ENCODE assay signal across 8 cellular contexts in genomic region chr1:37477198-37477931, GRCh38. TPM values are rescaled to one million over a fixed set of nuclear protein-coding genes. Genes with fewer than 3 reads are reported as not detected.
DNase-seq lines count a peak whose midpoint lies in the region; ATAC-seq and TF ChIP-seq lines count a peak whose summit lies in the region.

No MANE protein-coding gene starts in this region.

- H3K4me3 ChIP-seq in BLaER1 treated with 17β-estradiol and CSF1 and Interleukin-3, amounts not matched to agents 10 nM and 100 nM = peak overlapping the region; percentile 81 to 96 (median 86)
- peak overlapping the region; percentile 69 for H3K4me3 ChIP-seq in HL-60 (replicated peaks; ENCODE audit: insufficient read depth, low read length)

- peaks cover 47 to 70% (median 61%) of the 10 kb centered on the region in 11 experiments for H3K36me3 ChIP-seq in BLaER1 treated with 17β-estradiol and CSF1 and Interleukin-3, amounts not matched to agents 10 nM and 100 nM

- no peaks in the 10 kb centered on the region for H3K9me3 ChIP-seq in BLaER1 treated with 17β-estradiol and CSF1 and Interleukin-3, amounts not matched to agents 10 nM and 100 nM (replicated peaks in 1 of 11)

- DNase-seq in HL-60 (ENCODE audit: low read depth in 1 of 2, low spot score in 1 of 2) (peak; percentile 16 to 33), cerebellum (ENCODE audit: low spot score) (peak; percentile 76), mesenteric fat pad (ENCODE audit: low spot score) (peak; percentile 90), D341Med (ENCODE audit: low spot score) (no peak)
- peak; percentile 77 for DNase-seq in activated CD4-positive, alpha-beta T cell treated with anti-CD3 and anti-CD28 coated beads for 1 hour
- peak; percentile 75 to 89 for DNase-seq in stimulated activated CD8-positive, alpha-beta memory T cell treated with anti-CD3 and anti-CD28 coated beads, Interleukin-4, amount 100 ng/mL, for 4 hours (ENCODE audit: low read depth in 2 of 2, low spot score in 1 of 2)

- H4K20me1 ChIP-seq in BLaER1 treated with 17β-estradiol and CSF1 and Interleukin-3, amounts not matched to agents 10 nM and 100 nM = peaks cover 22 to 74% (median 55%) of the 10 kb centered on the region in 11 experiments; a peak in 19 of 22 replicates

- H3K27me3 ChIP-seq in BLaER1 treated with 17β-estradiol and CSF1 and Interleukin-3, amounts not matched to agents 10 nM and 100 nM = peaks cover 0 to 5% (median 0%) of the 10 kb centered on the region in 11 experiments; a peak in 2 of 22 replicates
- no peaks in the 10 kb centered on the region for H3K27me3 ChIP-seq in HL-60 (ENCODE audit: insufficient read depth, poor library complexity, severe bottlenecking)

- no peak for TF ChIP-seq CTCF in HL-60 (IDR thresholded peaks at IDR 0.05; ENCODE audit: insufficient read depth, low read length)

- peak overlapping the region; percentile 79 to 98 (median 93) for H3K27ac ChIP-seq in BLaER1 treated with 17β-estradiol and CSF1 and Interleukin-3, amounts not matched to agents 10 nM and 100 nM
- H3K27ac ChIP-seq in HL-60 (replicated peaks) = peak overlapping the region; percentile 92

- ATAC-seq in GM19395 (IDR thresholded peaks at IDR 0.05; ENCODE audit: unreplicated experiment) = peak; percentile 44

- peak overlapping the region; percentile 84 to 95 (median 92) for H3K9ac ChIP-seq in BLaER1 treated with 17β-estradiol and CSF1 and Interleukin-3, amounts not matched to agents 10 nM and 100 nM

- H3K4me2 ChIP-seq in BLaER1 treated with 17β-estradiol and CSF1 and Interleukin-3, amounts not matched to agents 10 nM and 100 nM = peak overlapping the region; percentile 95 to 100 (median 100)

- H3K4me1 ChIP-seq in BLaER1 treated with 17β-estradiol and CSF1 and Interleukin-3, amounts not matched to agents 10 nM and 100 nM = peaks cover 67 to 92% (median 90%) of the 10 kb centered on the region in 10 experiments

RNA-seq across cellular contexts. Expression of gene ZC3H12A, which starts 3.0 kb away (rescaled TPM):
- total RNA-seq in cerebellum (0.64 TPM), mesenteric fat pad (34.2 TPM)

RNA-seq across cellular contexts. Expression of gene MEAF6, which starts 37.2 kb away (rescaled TPM):
- total RNA-seq in cerebellum (75.5 TPM), mesenteric fat pad (43.4 TPM)

Comparison
In these comparisons a context has a peak if more than half of its experiments do, and no peak if none do; other contexts are left out.
1. RNA of gene ZC3H12A, which starts 3.0 kb away (total RNA-seq): 34.2 TPM in mesenteric fat pad (single experiment); 0.64 TPM in cerebellum (single experiment); every median in the first group is over 10 times any median in the second.